In the genomic region with DNA sequence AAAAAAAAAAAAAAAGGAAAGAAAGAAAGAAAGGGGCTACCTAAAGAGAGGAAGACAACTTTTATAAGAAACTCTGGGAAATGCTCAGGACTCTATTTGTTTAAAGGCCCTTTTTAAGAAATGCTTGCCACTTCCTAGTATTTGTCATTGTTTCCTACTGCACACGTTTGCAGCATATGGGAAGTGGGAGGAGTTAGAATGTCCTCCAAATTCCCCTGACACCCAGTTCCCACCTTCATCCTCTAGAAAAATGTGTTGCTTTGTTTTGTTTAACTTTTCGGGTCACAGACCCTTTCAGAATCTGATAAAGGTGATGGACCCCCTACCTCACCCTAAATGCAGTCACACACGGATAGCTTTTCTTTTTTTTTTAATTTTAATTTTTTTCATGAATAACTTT, we compare ENCODE assay signal across 12 cellular contexts. TPM values are rescaled to one million over a fixed set of nuclear protein-coding genes. Genes with fewer than 3 reads are reported as not detected.
A peak's percentile ranks its signal among the peaks of the same experiment; 100 is the strongest.
DNase-seq lines count a peak whose midpoint lies in the region; ATAC-seq and TF ChIP-seq lines count a peak whose summit lies in the region.
"Had no signal": no experiment of that assay in that cellular context is flagged by ENCODE, and none has a peak within 500 bp of the region (broad histone marks: within the 10 kb centered on the region; RNA-seq: fewer than 3 reads in every experiment).

No MANE protein-coding gene starts in this region.

- H3K27me3 Mint-ChIP-seq in activated CD4-positive, alpha-beta T cell treated with anti-CD3 and anti-CD28 coated beads, Interleukin-2, amount 10 ng/mL, durations not matched to agents 7 days and 5 days: no peaks in the 10 kb centered on the region

- H3K4me3 Mint-ChIP-seq in activated CD4-positive, alpha-beta T cell treated with anti-CD3 and anti-CD28 coated beads, Interleukin-2, amount 10 ng/mL, durations not matched to agents 7 days and 5 days: no peak overlapping the region

- peak overlapping the region; percentile 87 for H3K27ac Mint-ChIP-seq in activated CD4-positive, alpha-beta T cell treated with anti-CD3 and anti-CD28 coated beads, Interleukin-2, amount 10 ng/mL, durations not matched to agents 7 days and 5 days

- no peak for TF ChIP-seq CTCF in NB4 (IDR thresholded peaks at IDR 0.05; ENCODE audit: low read depth, low read length)
- TF ChIP-seq CTCF in cardiac fibroblast (IDR thresholded peaks at IDR 0.05; ENCODE audit: low read depth, low read length): no peak

- no peak overlapping the region for H3K4me3 ChIP-seq in NB4 (ENCODE audit: low read depth, low read length)
- H3K4me3 ChIP-seq in cardiac fibroblast (replicated peaks in 1 of 2; ENCODE audit: low read depth in 2 of 2, low read length in 2 of 2): no peak overlapping the region
- H3K4me3 ChIP-seq in skin epidermis: no peak overlapping the region

- no peak for TF ChIP-seq POLR2A in NB4 (IDR thresholded peaks at IDR 0.05; ENCODE audit: extremely low read depth, insufficient read length)
- TF ChIP-seq POLR2A in erythroblast (IDR thresholded peaks at IDR 0.05; ENCODE audit: low read length): no peak

- DNase-seq in activated CD4-positive, alpha-beta T cell treated with anti-CD3 and anti-CD28 coated beads, Interleukin-2, amount 10 ng/mL, durations not matched to agents 7 days and 5 days: no peak
- no peak for DNase-seq in activated CD4-positive, alpha-beta T cell treated with anti-CD3 and anti-CD28 coated beads, Interleukin-2, amount 50 U/mL, for 4 hours
- DNase-seq in NB4 (ENCODE audit: low read depth) (peak; percentile 50), cardiac fibroblast (ENCODE audit: low read depth in 2 of 2) (peak; percentile 43 to 52), erythroblast (lab: John Stamatoyannopoulos, UW) (no peak), HT-29 (ENCODE audit: low spot score) (no peak)
- DNase-seq: ACHN; activated effector memory CD4-positive, alpha-beta T cell treated with Interleukin-2 at 50 U/mL for 16 hours; effector CD8-positive, alpha-beta T cell; stimulated activated CD4-positive, alpha-beta T cell treated with anti-CD3 and anti-CD28 coated beads, Interleukin-2, amount 100 ng/mL, for 48 hours had no signal

- H3K27ac ChIP-seq in skin epidermis: peak overlapping the region in 15 of 21 experiments; percentile 0 to 73 (median 45)

- H3K36me3 Mint-ChIP-seq in activated CD4-positive, alpha-beta T cell treated with anti-CD3 and anti-CD28 coated beads, Interleukin-2, amount 10 ng/mL, durations not matched to agents 7 days and 5 days (ENCODE audit: low read depth): no peaks in the 10 kb centered on the region

- peaks cover 42% of the 10 kb centered on the region for H3K4me1 Mint-ChIP-seq in activated CD4-positive, alpha-beta T cell treated with anti-CD3 and anti-CD28 coated beads, Interleukin-2, amount 10 ng/mL, durations not matched to agents 7 days and 5 days

- no peak for ATAC-seq in HG03045 (IDR thresholded peaks at IDR 0.05; ENCODE audit: unreplicated experiment)

- CTCF ChIA-PET in activated CD4-positive, alpha-beta T cell treated with anti-CD3 and anti-CD28 coated beads, Interleukin-2, amount 10 ng/mL, durations not matched to agents 7 days and 5 days (lab: Charles Lee): interaction anchor here (0.6 to 2.4 kb wide), 8 partner anchors 8 to 275 kb away, joined by 3 to 8 read pairs (median 4); no protein-coding TSS in a partner anchor

- no peaks in the 10 kb centered on the region for H3K9me3 Mint-ChIP-seq in activated CD4-positive, alpha-beta T cell treated with anti-CD3 and anti-CD28 coated beads, Interleukin-2, amount 10 ng/mL, durations not matched to agents 7 days and 5 days

- POLR2A ChIA-PET in activated CD4-positive, alpha-beta T cell treated with anti-CD3 and anti-CD28 coated beads, Interleukin-2, amount 10 ng/mL, durations not matched to agents 7 days and 5 days (lab: Charles Lee): no interaction called here

RNA-seq across cellular contexts. Expression of gene NINJ2, which starts 40.8 kb away (rescaled TPM):
- 1 to 10 TPM; 6.7 to 7.4 TPM for total RNA-seq in activated CD4-positive, alpha-beta T cell treated with anti-CD3 and anti-CD28 coated beads, Interleukin-2, amount 10 ng/mL, durations not matched to agents 7 days and 5 days
- 8.6 and 10.9 TPM in 2 replicates for total RNA-seq in HT-29 (2014; rRNA removed; shearing (Covaris generic))

Comparison
In these comparisons a context has a peak if more than half of its experiments do, and no peak if none do; other contexts are left out.
1. DNase-seq: peak in NB4 (single experiment) and cardiac fibroblast (2 of 2); none in activated CD4-positive, alpha-beta T cell treated with anti-CD3 and anti-CD28 coated beads, Interleukin-2, amount 10 ng/mL, durations not matched to agents 7 days and 5 days (single experiment), activated CD4-positive, alpha-beta T cell treated with anti-CD3 and anti-CD28 coated beads, Interleukin-2, amount 50 U/mL, for 4 hours (0 of 2), erythroblast (0 of 2) and HT-29 (single experiment).